Comparison of ENCODE assay signal across 3 cellular contexts in the genomic region with DNA sequence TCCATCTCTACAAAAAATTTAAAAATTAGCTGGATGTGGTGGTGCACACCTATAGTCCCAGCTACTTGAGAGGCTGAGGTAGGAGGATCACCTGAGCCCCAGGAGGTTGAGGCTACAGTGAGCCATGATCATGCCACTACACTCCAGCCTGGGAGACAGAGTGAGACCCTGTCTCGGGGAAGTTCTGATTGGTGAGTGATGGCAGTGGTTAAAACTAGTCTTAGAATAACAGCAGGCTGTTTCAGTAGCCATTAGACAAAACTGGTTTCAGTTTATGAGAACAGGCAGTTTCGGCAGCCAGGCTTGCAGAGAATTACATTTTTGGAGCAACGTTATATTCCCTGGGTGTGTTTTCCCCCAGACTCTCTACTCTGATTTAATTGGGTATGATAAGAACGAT. TPM values are rescaled to one million over a fixed set of nuclear protein-coding genes. Genes with fewer than 3 reads are reported as not detected.
"Had no signal": no experiment of that assay in that cellular context is flagged by ENCODE, and none has a peak within 500 bp of the region (broad histone marks: within the 10 kb centered on the region; RNA-seq: fewer than 3 reads in every experiment).

No MANE protein-coding gene starts in this region.

RNA-seq across cellular contexts. Expression of a gene that starts 18.2 kb away (rescaled TPM):
- total RNA-seq: dermis blood vessel endothelial cell had no signal
- polyA plus RNA-seq: immature natural killer cell; naive thymus-derived CD8-positive, alpha-beta T cell had no signal
